Comparison of ENCODE assay signal across 18 cellular contexts in genomic region chr4:118931791-118932190, GRCh38.
"Had no signal": no experiment of that assay in that cellular context is flagged by ENCODE, and none has a peak within 500 bp of the region (broad histone marks: within the 10 kb centered on the region; RNA-seq: fewer than 3 reads in every experiment).

No MANE protein-coding gene starts in this region.

- H3K27me3 ChIP-seq: body of pancreas, stomach, suprapubic skin had no signal

- ATAC-seq: body of pancreas; natural killer cell treated with Interleukin-12 subunit alpha and Interleukin-12 subunit beta and Interleukin-15 and Interleukin-18, amount 100 ng/mL, for 72 hours; stimulated activated memory B cell treated with anti-CD40 and anti-IgM and Interleukin-4, amounts not matched to agents 10 μg/mL and 1 μg/mL and 100 μg/mL, for 72 hours; WTC11 had no signal

- H3K36me3 ChIP-seq: stomach, suprapubic skin had no signal

- H3K4me3 ChIP-seq: body of pancreas, stomach, suprapubic skin had no signal

- H3K9me3 ChIP-seq: body of pancreas, stomach, suprapubic skin had no signal

- H3K4me1 ChIP-seq: body of pancreas, suprapubic skin had no signal

- DNase-seq: activated naive CD4-positive, alpha-beta T cell treated with Interleukin-2 at 50 U/mL for 16 hours; activated naive CD8-positive, alpha-beta T cell treated with anti-CD3 and anti-CD28 coated beads for 36 hours; activated T-cell treated with anti-CD3 and anti-CD28 coated beads, Interleukin-2, amount 50 U/mL, for 24 hours; amniotic stem cell; body of pancreas; dermis blood vessel endothelial cell; effector CD8-positive, alpha-beta T cell; erythroblast; head of caudate nucleus; hypothalamus; midbrain; stimulated activated CD4-positive, alpha-beta T cell treated with anti-CD3 and anti-CD28 coated beads, Interleukin-1b, Interleukin-23, amount 100 ng/mL, for 48 hours; stomach; T-helper 1 cell had no signal

- H3K27ac ChIP-seq: body of pancreas, suprapubic skin had no signal
